In genomic region chr12:53623526-53623925, GRCh38 we compare ENCODE assay signal across 9 cellular contexts. TPM values are rescaled to one million over a fixed set of nuclear protein-coding genes. Genes with fewer than 3 reads are reported as not detected.
DNase-seq lines count a peak whose midpoint lies in the region; FAIRE-seq and TF ChIP-seq lines count a peak whose summit lies in the region.
"Had no signal": no experiment of that assay in that cellular context is flagged by ENCODE, and none has a peak within 500 bp of the region (broad histone marks: within the 10 kb centered on the region; RNA-seq: fewer than 3 reads in every experiment).

No MANE protein-coding gene starts in this region.

- H3K36me3 ChIP-seq in HUES6 (ENCODE audit: control insufficient read depth, insufficient read depth, low read length), result no peaks in the 10 kb centered on the region
- H3K36me3 ChIP-seq in breast epithelium, result no peaks in the 10 kb centered on the region
- no peaks in the 10 kb centered on the region for H3K36me3 ChIP-seq in SJCRH30

- DNase-seq in breast epithelium (ENCODE audit: low spot score in 2 of 2), result no peak
- DNase-seq in midbrain (lab: John Stamatoyannopoulos, UW), result peak; percentile 27
- DNase-seq in NCI-H2029 (lab: John Stamatoyannopoulos, UW), result no peak
- no peak for DNase-seq in stimulated activated CD4-positive, alpha-beta T cell treated with anti-CD3 and anti-CD28 coated beads, Interleukin-4, amount 100 ng/mL, for 24 hours
- no peak for DNase-seq in SJCRH30
- DNase-seq in stimulated activated CD8-positive, alpha-beta memory T cell treated with anti-CD3 and anti-CD28 coated beads, Interleukin-4, amount 100 ng/mL, for 48 hours, result no peak

- H3K4me1 ChIP-seq in HUES6 (ENCODE audit: control insufficient read depth, insufficient read depth, low read length), result peaks cover 27% of the 10 kb centered on the region
- no peaks in the 10 kb centered on the region for H3K4me1 ChIP-seq in breast epithelium
- H3K4me1 ChIP-seq in SJCRH30, result peaks cover 11% of the 10 kb centered on the region

- H3K27me3 ChIP-seq in HUES6 (ENCODE audit: control insufficient read depth, insufficient read depth, low read length) (no peaks in the 10 kb centered on the region), breast epithelium (no peaks in the 10 kb centered on the region), SJCRH30 (no peaks in the 10 kb centered on the region)

- FAIRE-seq in A204.1 (lab: Jason Lieb, UNC), result peak; percentile 84
- FAIRE-seq: GM12892 had no signal

- H3K9me3 ChIP-seq in HUES6 (ENCODE audit: control insufficient read depth, insufficient read depth, low read depth, low read length) (no peaks in the 10 kb centered on the region), breast epithelium (no peaks in the 10 kb centered on the region), SJCRH30 (replicated peaks) (no peaks in the 10 kb centered on the region)

- H3K9ac ChIP-seq in HUES6 (ENCODE audit: low read length), result no peak overlapping the region

- no peak for TF ChIP-seq CTCF in breast epithelium (IDR thresholded peaks at IDR 0.05)

- H3K4me3 ChIP-seq in HUES6 (ENCODE audit: low read depth, low read length) (peak overlapping the region; percentile 17; the same call in 1 of the 2 replicates), breast epithelium (peak overlapping the region; percentile 56 to 72 (median 60)), SJCRH30 (no peak overlapping the region)

- intact Hi-C loops in breast epithelium (cut with DNase I; ENCODE audit: low total_unique reads), result no loop called here

- no peak for TF ChIP-seq POLR2A in breast epithelium (IDR thresholded peaks at IDR 0.05)

- H3K27ac ChIP-seq in HUES6 (ENCODE audit: low read depth, low read length), result no peak overlapping the region
- H3K27ac ChIP-seq in breast epithelium, result peak overlapping the region; percentile 94
- H3K27ac ChIP-seq in SJCRH30, result no peak overlapping the region

RNA-seq across cellular contexts. Expression of gene ATF7, which starts 2.7 kb away (rescaled TPM):
- total RNA-seq in breast epithelium, result 10 to 100 TPM; 31.4 to 34.1 (median 33.4) TPM
- total RNA-seq in SJCRH30 (2014; rRNA removed; shearing (Covaris generic)), result 9.9 and 13.3 TPM in 2 replicates

RNA-seq across cellular contexts. Expression of gene ATP5MC2, which starts 52.4 kb away (rescaled TPM):
- total RNA-seq in breast epithelium, result 100 to 1,000 TPM; 286 to 394 (median 306) TPM
- total RNA-seq in SJCRH30 (2014; rRNA removed; shearing (Covaris generic)), result 433 and 480 TPM in 2 replicates

Comparison
In these comparisons a context has a peak if more than half of its experiments do, and no peak if none do; other contexts are left out.
1. H3K27ac ChIP-seq: peak in breast epithelium (2 of 2); none in HUES6 (single experiment) and SJCRH30 (single experiment).